8 cellular contexts compared by ENCODE assay signal in genomic region chr16:3106205-3106928, GRCh38.
A peak's percentile ranks its signal among the peaks of the same experiment; 100 is the strongest.
DNase-seq lines count a peak whose midpoint lies in the region; ATAC-seq and TF ChIP-seq lines count a peak whose summit lies in the region.

No MANE protein-coding gene starts in this region.

- DNase-seq in NCI-H2029 (lab: John Stamatoyannopoulos, UW) (peak; percentile 84), T1000 (lab: John Stamatoyannopoulos, UW) (peak; percentile 91), astrocyte of the hippocampus (ENCODE audit: low read depth, low spot score) (peak; percentile 96), hippocampal formation (lab: John Stamatoyannopoulos, UW) (peak; percentile 74 to 83), retinal pigment epithelial cell (ENCODE audit: low read depth) (no peak)

- ATAC-seq in GM18505 (IDR thresholded peaks at IDR 0.05; ENCODE audit: unreplicated experiment), result peak; percentile 86
- peak; percentile 72 for ATAC-seq in HG02943 (IDR thresholded peaks at IDR 0.05; ENCODE audit: low read depth, unreplicated experiment)
- ATAC-seq in GM21367 (IDR thresholded peaks at IDR 0.05; ENCODE audit: unreplicated experiment), result no peak

- TF ChIP-seq POLR2A in GM18505 (IDR thresholded peaks at IDR 0.05; ENCODE audit: borderline replicate concordance, extremely low read depth, insufficient read depth, insufficient read length), result peak; percentile 84

- peak overlapping the region; percentile 75 for H3K4me3 ChIP-seq in retinal pigment epithelial cell (ENCODE audit: low read length)

- no peak for TF ChIP-seq CTCF in retinal pigment epithelial cell (conservative IDR thresholded peaks at IDR 0.05; ENCODE audit: low read depth, low read length)
